In genomic region chr20:37501940-37502339, GRCh38 we compare ENCODE assay signal across 19 cellular contexts. TPM values are rescaled to one million over a fixed set of nuclear protein-coding genes. Genes with fewer than 3 reads are reported as not detected.
A peak's percentile ranks its signal among the peaks of the same experiment; 100 is the strongest.
DNase-seq lines count a peak whose midpoint lies in the region; ATAC-seq and TF ChIP-seq lines count a peak whose summit lies in the region.
"Had no signal": no experiment of that assay in that cellular context is flagged by ENCODE, and none has a peak within 500 bp of the region (broad histone marks: within the 10 kb centered on the region; RNA-seq: fewer than 3 reads in every experiment).

No MANE protein-coding gene starts in this region.

- no peaks in the 10 kb centered on the region for H3K27me3 ChIP-seq in Panc1 (ENCODE audit: control insufficient read depth, insufficient read depth, low read length)
- H3K27me3 ChIP-seq: ovary had no signal

- CTCF ChIA-PET in Panc1 (lab: Charles Lee): no interaction called here

- no peaks in the 10 kb centered on the region for H3K4me1 ChIP-seq in Panc1 (ENCODE audit: control insufficient read depth, insufficient read depth, low read length)

- TF ChIP-seq CTCF in Panc1 (IDR thresholded peaks at IDR 0.05) (no peak), GM13976 (IDR thresholded peaks at IDR 0.05; ENCODE audit: borderline replicate concordance, control extremely low read depth, extremely low read depth, insufficient read depth, missing control alignments) (no peak)

- DNase-seq in DMS53 treated with DMSO at 0.1 percent for 48 hours (lab: John Stamatoyannopoulos, UW; ENCODE audit: unreplicated experiment): peak; percentile 69
- peak; percentile 58 to 60 for DNase-seq in NCI-H1930 (lab: John Stamatoyannopoulos, UW)
- DNase-seq in Panc1 (ENCODE audit: low read depth, low spot score): no peak
- DNase-seq in left colon: no peak
- no peak for DNase-seq in retina
- DNase-seq in GM13976 (ENCODE audit: low spot score): no peak
- DNase-seq in left cardiac atrium: no peak
- DNase-seq: activated B cell treated with CpG ODN at 0.5 μM for 24 hours; activated gamma-delta T cell; aorta; dermis blood vessel endothelial cell; head of caudate nucleus; Kasumi-1; NCI-H2171; OCI-M1; ovary; stimulated activated naive B cell treated with anti-CD40 and anti-IgM and Interleukin-4, amounts not matched to agents 10 μg/mL and 1 μg/mL and 100 μg/mL, for 72 hours had no signal

- no TSS peak for BruUV-seq in Panc1 (replicated peaks; lab: Mats Ljungman, UMichigan)

- no peak overlapping the region for H3K4me3 ChIP-seq in Panc1 (ENCODE audit: low read depth in 2 of 2, low read length in 2 of 2)
- H3K4me3 ChIP-seq: ovary had no signal

- H3K27ac ChIP-seq in Panc1 (ENCODE audit: low read length): no peak overlapping the region
- H3K27ac ChIP-seq: ovary had no signal

- H3K36me3 ChIP-seq in Panc1 (ENCODE audit: control insufficient read depth, insufficient read depth, low read length): no peaks in the 10 kb centered on the region
- H3K36me3 ChIP-seq: ovary had no signal

- ATAC-seq in Panc1 (peak; percentile 67), left colon (peak; percentile 24), left cardiac atrium (no peak), GM19455 (IDR thresholded peaks at IDR 0.05; ENCODE audit: unreplicated experiment) (no peak)
- ATAC-seq: esophagus mucosa; stimulated activated naive B cell treated with anti-CD40 and anti-IgM and Interleukin-4, amounts not matched to agents 10 μg/mL and 1 μg/mL and 100 μg/mL, for 72 hours had no signal

- intact Hi-C loops in Panc1 (cut with micrococcal nuclease; ENCODE audit: unreplicated experiment) (no loop called here), left colon (cut with DNase I, micrococcal nuclease) (no loop called here), left cardiac atrium (cut with DNase I) (no loop called here)

- no peaks in the 10 kb centered on the region for H3K9me3 ChIP-seq in Panc1 (ENCODE audit: control insufficient read depth, insufficient read depth, low read depth, low read length)
- H3K9me3 ChIP-seq: ovary had no signal

- in situ Hi-C loops in Panc1 (cut with HindIII; ENCODE audit: low pct_unique_long_range_greater_than_20kb, low sequenced_read_pairs): no loop called here
- in situ Hi-C loops in GM13976 (cut with MboI; ENCODE audit: low sequenced_read_pairs, unreplicated experiment): no loop called here

- POLR2A ChIA-PET in Panc1 (lab: Charles Lee): no interaction called here

RNA-seq across cellular contexts. Expression of gene NNAT, which starts 19.1 kb away (rescaled TPM):
- total RNA-seq in Panc1 (2021; ENCODE audit: unreplicated experiment) (not detected), left colon (1 to 10 TPM in 1 of 2 donors, not detected in 1; 3.4 TPM), left cardiac atrium (1 to 10 TPM; 2.8 to 4.0 TPM)
- polyA plus RNA-seq in Panc1 (2012; ENCODE audit: insufficient read length): not detected

RNA-seq across cellular contexts. Expression of gene BLCAP, which starts 25.7 kb away (rescaled TPM):
- total RNA-seq in Panc1 (2021; ENCODE audit: unreplicated experiment) (50.1 TPM), left colon (100 to 1,000 TPM in 1 of 2 donors, 10 to 100 TPM in 1; 98.9 to 104 TPM), left cardiac atrium (10 to 100 TPM; 87.9 to 99.8 TPM)
- polyA plus RNA-seq in Panc1 (2012; ENCODE audit: insufficient read length): 42.8 TPM

Comparison
In these comparisons a context has a peak if more than half of its experiments do, and no peak if none do; other contexts are left out.
1. DNase-seq: peak in DMS53 treated with DMSO at 0.1 percent for 48 hours (single experiment) and NCI-H1930 (2 of 2); none in Panc1 (single experiment), left colon (0 of 2), retina (single experiment), GM13976 (single experiment) and left cardiac atrium (single experiment).
2. ATAC-seq: peak in Panc1 (single experiment) and left colon (single experiment); none in left cardiac atrium (0 of 2) and GM19455 (single experiment).